ENCODE assay signal across 15 cellular contexts in the genomic region with DNA sequence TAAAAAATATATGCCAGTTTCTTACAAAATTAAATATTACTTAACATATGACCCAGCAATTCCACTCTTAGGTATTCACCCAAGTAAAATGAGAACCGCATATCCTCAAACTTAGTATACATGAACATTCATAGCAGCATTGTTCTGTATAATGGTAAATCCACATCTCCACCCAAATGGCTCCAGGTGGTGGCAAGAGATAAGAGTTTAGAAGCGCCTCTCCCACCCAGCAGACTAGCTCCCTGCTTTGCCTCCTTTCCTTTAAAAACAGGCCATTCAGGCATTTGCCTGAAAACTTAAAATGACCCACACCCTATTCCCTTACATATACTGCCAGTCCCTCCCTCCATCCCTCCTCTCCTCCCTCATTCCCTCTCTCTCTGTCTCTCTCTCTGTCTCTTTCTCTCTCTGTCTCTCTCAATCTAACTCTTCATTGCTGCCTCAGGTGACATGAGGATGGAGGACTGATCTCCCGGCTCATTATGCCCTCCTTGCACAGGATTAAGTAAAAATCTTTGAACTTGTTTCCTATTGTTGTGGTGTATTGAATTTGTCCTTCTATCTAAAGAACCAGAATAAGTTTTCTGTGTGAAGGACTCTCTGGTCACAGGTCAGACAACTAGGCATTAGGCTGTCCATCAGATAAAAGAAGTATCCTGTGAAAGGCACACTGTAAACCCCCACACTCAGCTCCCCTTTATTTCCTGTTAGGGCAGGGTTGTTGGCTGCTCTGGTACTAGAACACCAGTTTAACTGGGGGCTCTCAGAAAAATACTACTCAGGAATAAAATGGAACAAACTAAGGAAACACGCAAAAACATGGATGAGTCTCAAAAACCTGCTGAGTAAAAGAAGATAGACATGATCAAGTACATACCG. TPM values are rescaled to one million over a fixed set of nuclear protein-coding genes. Genes with fewer than 3 reads are reported as not detected.
DNase-seq lines count a peak whose midpoint lies in the region; ATAC-seq, FAIRE-seq and TF ChIP-seq lines count a peak whose summit lies in the region.
"Had no signal": no experiment of that assay in that cellular context is flagged by ENCODE, and none has a peak within 500 bp of the region (broad histone marks: within the 10 kb centered on the region; RNA-seq: fewer than 3 reads in every experiment).

No MANE protein-coding gene starts in this region.

- H3K27ac Mint-ChIP-seq in T-helper 17 cell: peak overlapping the region; percentile 60
- H3K27ac Mint-ChIP-seq in progenitor cell of endocrine pancreas: peak overlapping the region; percentile 31
- H3K27ac Mint-ChIP-seq in osteocyte (ENCODE audit: unreplicated experiment): no peak overlapping the region

- H4K20me1 ChIP-seq in K562 (replicated peaks; ENCODE audit: control insufficient read depth, insufficient read depth, low read length): no peaks in the 10 kb centered on the region
- H4K20me1 ChIP-seq: BLaER1 had no signal

- H2AFZ ChIP-seq in K562 (ENCODE audit: low read depth, low read length): peak overlapping the region; percentile 75

- H3K4me1 Mint-ChIP-seq in T-helper 17 cell (peaks cover 4% of the 10 kb centered on the region), progenitor cell of endocrine pancreas (ENCODE audit: low read depth) (peaks cover 13% of the 10 kb centered on the region), osteocyte (ENCODE audit: unreplicated experiment) (no peaks in the 10 kb centered on the region)
- H3K4me1 Mint-ChIP-seq: H9 had no signal

- POLR2A ChIA-PET in K562 (lab: Yijun Ruan, JAX): interaction anchor here (0.6 to 2.7 kb wide), 15 partner anchors 9 to 504 kb away, joined by 3 to 19 read pairs (median 3); partner anchors contain the start of genes ARFIP2, ILK, TAF10 and TIMM10B

- no peaks in the 10 kb centered on the region for H3K9me3 ChIP-seq in T-helper 17 cell (ENCODE audit: control insufficient read depth, low read length, poor library complexity, severe bottlenecking)
- H3K9me3 ChIP-seq in K562 (replicated peaks; ENCODE audit: control insufficient read depth, insufficient read depth, low read depth, low read length): no peaks in the 10 kb centered on the region
- H3K9me3 ChIP-seq: BLaER1 had no signal

- no peaks in the 10 kb centered on the region for H3K9me1 ChIP-seq in K562 (ENCODE audit: control insufficient read depth, insufficient read depth, low read length)

- H3K36me3 Mint-ChIP-seq in T-helper 17 cell (ENCODE audit: low read depth): no peaks in the 10 kb centered on the region
- H3K36me3 Mint-ChIP-seq in progenitor cell of endocrine pancreas (ENCODE audit: insufficient read depth): no peaks in the 10 kb centered on the region
- no peaks in the 10 kb centered on the region for H3K36me3 Mint-ChIP-seq in osteocyte (ENCODE audit: unreplicated experiment)

- 0 out of 6 replicates have a peak, but pooled peaks of 1 of the 3 experiments have one; percentile 16 for TF ChIP-seq CTCF in K562 (IDR thresholded peaks at IDR 0.05 in 2 of 3, conservative IDR thresholded peaks at IDR 0.05 in 1 of 3; ENCODE audit: insufficient read depth in 2 of 3, low read depth in 1 of 3, low read length in 3 of 3)
- no peak for TF ChIP-seq CTCF in progenitor cell of endocrine pancreas (IDR thresholded peaks at IDR 0.05; ENCODE audit: unreplicated experiment)
- TF ChIP-seq CTCF in omental fat pad (IDR thresholded peaks at IDR 0.05): no peak
- no peak for TF ChIP-seq CTCF in osteocyte (IDR thresholded peaks at IDR 0.05)

- peak overlapping the region; percentile 77 for H3K4me2 ChIP-seq in K562 (ENCODE audit: insufficient read depth, low read length)
- H3K4me2 ChIP-seq: BLaER1 had no signal

- CTCF ChIA-PET in K562 (lab: Yijun Ruan, JAX; ENCODE audit: low intra/inter-chr PET ratio): no interaction called here

- peak; percentile 96 for TF ChIP-seq EP300 in K562 (IDR thresholded peaks at IDR 0.05; ENCODE audit: low read length)

- H3K79me2 ChIP-seq in K562 (ENCODE audit: control insufficient read depth, insufficient read depth, low read length): no peaks in the 10 kb centered on the region

- ATAC-seq in T-helper 17 cell (no peak), K562 (peak; percentile 94), omental fat pad (ENCODE audit: low FRiP score) (no peak)

- H3K4me3 ChIP-seq in K562: no peak overlapping the region; the same call in 1 of the 2 replicates
- H3K4me3 ChIP-seq: BLaER1 had no signal

- H3K27me3 Mint-ChIP-seq in T-helper 17 cell (no peaks in the 10 kb centered on the region), progenitor cell of endocrine pancreas (no peaks in the 10 kb centered on the region), osteocyte (ENCODE audit: unreplicated experiment) (no peaks in the 10 kb centered on the region)

- DNase-seq in CMK (ENCODE audit: low read depth) (peak; percentile 25), T-helper 17 cell (no peak), K562 (ENCODE audit: extremely low read depth in 1 of 4, low spot score in 3 of 4) (peak; percentile 85 to 92 (median 90)), progenitor cell of endocrine pancreas (ENCODE audit: low spot score, unreplicated experiment) (no peak), omental fat pad (ENCODE audit: low spot score) (no peak), putamen (ENCODE audit: low spot score) (no peak), osteocyte (ENCODE audit: extremely low spot score, unreplicated experiment) (no peak)
- DNase-seq: 8988T, AML-193, Calu3, DMS 273 treated with DMSO at 0.1 percent for 48 hours, GOT3, H9 had no signal

- BruUV-seq in K562 (replicated peaks; lab: Mats Ljungman, UMichigan): no TSS peak

- H3K36me3 ChIP-seq in K562 (ENCODE audit: control insufficient read depth, insufficient read depth, low read length): no peaks in the 10 kb centered on the region

- 2% methylated on average over 5 of the region's 5 CpGs for WGBS in K562 (ENCODE audit: insufficient coverage, low coverage, missing lambda C conversion rate)

- TF ChIP-seq POLR2A in K562 (conservative IDR thresholded peaks at IDR 0.05): no peak; the same call in 1 of the 2 replicates

- no peaks in the 10 kb centered on the region for H3K27me3 ChIP-seq in K562 (ENCODE audit: control insufficient read depth in 2 of 2, insufficient read depth in 2 of 2, low read length in 2 of 2)
- H3K27me3 ChIP-seq: BLaER1 had no signal

- peaks cover 23% of the 10 kb centered on the region in 2 experiments for H3K4me1 ChIP-seq in K562 (replicated peaks in 1 of 2; ENCODE audit: control insufficient read depth in 2 of 2, insufficient read depth in 2 of 2, low read length in 2 of 2)
- H3K4me1 ChIP-seq: BLaER1 had no signal

- peak in 1 of 2 experiments; percentile 53; a peak in 2 of 4 replicates for TF ChIP-seq RAD21 in K562 (CRISPR knock-in tag; conservative IDR thresholded peaks at IDR 0.05 in 1 of 2, IDR thresholded peaks at IDR 0.05 in 1 of 2)

- H3K27ac ChIP-seq in K562 (ENCODE audit: extremely low read depth, low read depth, low read length): peak overlapping the region; percentile 87
- H3K27ac ChIP-seq: BLaER1 had no signal

- intact Hi-C loops in K562 (cut with micrococcal nuclease): loop anchor here (1.0 kb wide), 1 partner anchor 128 kb away; the partner anchor contains the start of gene MRPL17

- H3K4me3 Mint-ChIP-seq in T-helper 17 cell (no peak overlapping the region), progenitor cell of endocrine pancreas (ENCODE audit: low read depth) (no peak overlapping the region), osteocyte (ENCODE audit: unreplicated experiment) (no peak overlapping the region)
- H3K4me3 Mint-ChIP-seq: H9 had no signal

- H3K9ac ChIP-seq in K562 (ENCODE audit: insufficient read depth in 1 of 2, low read depth in 2 of 2, low read length in 2 of 2): peak overlapping the region in 1 of 2 experiments; percentile 63; a peak in 3 of 4 replicates
- H3K9ac ChIP-seq: BLaER1 had no signal

- FAIRE-seq in K562 (lab: Jason Lieb, UNC): peak; percentile 94
- FAIRE-seq: HTR-8/SVneo had no signal

- in situ Hi-C loops in K562 (cut with MboI): no loop called here

- no peaks in the 10 kb centered on the region for H3K9me3 Mint-ChIP-seq in progenitor cell of endocrine pancreas (ENCODE audit: low read depth)
- no peaks in the 10 kb centered on the region for H3K9me3 Mint-ChIP-seq in osteocyte (ENCODE audit: unreplicated experiment)
- H3K9me3 Mint-ChIP-seq: H9 had no signal

RNA-seq across cellular contexts. Expression of gene RRP8, which starts 48.3 kb away (rescaled TPM):
- 10 to 100 TPM; 18.5 to 26.7 TPM for total RNA-seq in T-helper 17 cell
- 45.2 and 53.8 TPM in 2 replicates for total RNA-seq in K562 (2011; cell fraction: chromatin; rRNA removed; ENCODE audit: low replicate concordance)
- 28.2 and 28.5 TPM in 2 replicates for total RNA-seq in K562 (2011; cell fraction: nucleolus; rRNA removed)
- total RNA-seq in K562 (2011; cell fraction: nucleoplasm; rRNA removed): 33.8 and 40.3 TPM in 2 replicates
- 27.9 and 47.5 TPM in 2 replicates for total RNA-seq in K562 (2014; rRNA removed)
- total RNA-seq in K562 (2014; rRNA removed; fragmentation: Illumina TruSeq; extraction: Trizol): 33.5 and 37.0 TPM in 2 replicates
- total RNA-seq in K562 (2015; rRNA removed; fragmentation: Illumina TruSeq; extraction: Trizol): 31.5 and 32.6 TPM in 2 replicates
- total RNA-seq in K562 (2021): 41.0 and 47.2 TPM in 2 replicates
- polyA plus RNA-seq in K562 (2011; rRNA removed): 28.1 and 29.8 TPM in 2 replicates
- 10.9 and 15.1 TPM in 2 replicates for polyA plus RNA-seq in K562 (2011; cell fraction: cytosol; rRNA removed)
- polyA plus RNA-seq in K562 (2011; cell fraction: nucleus; rRNA removed): 30.2 and 30.7 TPM in 2 replicates
- polyA plus RNA-seq in K562 (2012): 22.8 and 24.8 TPM in 2 replicates
- 34.6 and 47.3 TPM in 2 replicates for polyA plus RNA-seq in K562 (2014; fragmentation: Illumina TruSeq; extraction: Trizol)
- polyA plus RNA-seq in K562 (2014; fragmentation: Nextera tagmentation; extraction: Ambion mirVana): 10 to 100 TPM in 1 of 2 experiments, 1 to 10 TPM in 1; 5.7 to 11.4 TPM
- 26.1 and 33.4 TPM in 2 replicates for polyA plus RNA-seq in K562 (2014; rRNA removed)
- polyA minus RNA-seq in K562 (2011; rRNA and poly(A)+ RNA removed): 19.2 and 20.6 TPM in 2 replicates
- polyA minus RNA-seq in K562 (2011; cell fraction: cytosol; rRNA and poly(A)+ RNA removed): 8.9 and 17.8 TPM in 2 replicates
- 29.8 and 39.9 TPM in 2 replicates for polyA minus RNA-seq in K562 (2011; cell fraction: nucleus; rRNA and poly(A)+ RNA removed)
- total RNA-seq in progenitor cell of endocrine pancreas: 18.8 and 21.7 TPM in 2 replicates
- total RNA-seq in omental fat pad: 10 to 100 TPM; 16.9 to 30.4 (median 19.3) TPM
- 15.3 and 17.8 TPM in 2 replicates for total RNA-seq in osteocyte

RNA-seq across cellular contexts. Expression of gene ILK, which starts 48.5 kb away (rescaled TPM):
- total RNA-seq in T-helper 17 cell (10 to 100 TPM; 70.2 to 70.6 TPM), K562 (2014; rRNA removed) (43.3 and 54.7 TPM in 2 replicates), K562 (2014; rRNA removed; fragmentation: Illumina TruSeq; extraction: Trizol) (47.0 and 50.4 TPM in 2 replicates), K562 (2015; rRNA removed; fragmentation: Illumina TruSeq; extraction: Trizol) (57.3 and 59.0 TPM in 2 replicates), K562 (2021) (57.9 and 58.9 TPM in 2 replicates), progenitor cell of endocrine pancreas (127 and 133 TPM in 2 replicates), omental fat pad (100 to 1,000 TPM in 3 of 4 donors, 10 to 100 TPM in 1; 92.1 to 189 (median 118) TPM), osteocyte (192 and 209 TPM in 2 replicates)
- 143 and 177 TPM in 2 replicates for total RNA-seq in K562 (2011; cell fraction: chromatin; rRNA removed; ENCODE audit: low replicate concordance)
- total RNA-seq in K562 (2011; cell fraction: nucleolus; rRNA removed): 86.9 and 104 TPM in 2 replicates
- 98.0 and 109 TPM in 2 replicates for total RNA-seq in K562 (2011; cell fraction: nucleoplasm; rRNA removed)
- polyA plus RNA-seq in K562 (2011; rRNA removed) (95.9 and 108 TPM in 2 replicates), K562 (2014; fragmentation: Illumina TruSeq; extraction: Trizol) (83.6 and 86.9 TPM in 2 replicates), K562 (2014; fragmentation: Nextera tagmentation; extraction: Ambion mirVana) (10 to 100 TPM; 49.3 to 85.1 TPM), K562 (2014; rRNA removed) (54.5 and 57.3 TPM in 2 replicates)
- polyA plus RNA-seq in K562 (2011; cell fraction: cytosol; rRNA removed): 106 and 115 TPM in 2 replicates
- 190 and 247 TPM in 2 replicates for polyA plus RNA-seq in K562 (2011; cell fraction: nucleus; rRNA removed)
- 56.9 and 91.3 TPM in 2 replicates for polyA plus RNA-seq in K562 (2012)
- polyA minus RNA-seq in K562 (2011; rRNA and poly(A)+ RNA removed): 81.2 and 84.6 TPM in 2 replicates
- 31.6 and 38.1 TPM in 2 replicates for polyA minus RNA-seq in K562 (2011; cell fraction: cytosol; rRNA and poly(A)+ RNA removed)
- polyA minus RNA-seq in K562 (2011; cell fraction: nucleus; rRNA and poly(A)+ RNA removed): 49.8 and 82.9 TPM in 2 replicates

RNA-seq across cellular contexts. Expression of gene TAF10, which starts 56.9 kb away (rescaled TPM):
- 100 to 1,000 TPM; 124 to 132 TPM for total RNA-seq in T-helper 17 cell
- 41.3 and 76.7 TPM in 2 replicates for total RNA-seq in K562 (2011; cell fraction: chromatin; rRNA removed; ENCODE audit: low replicate concordance)
- total RNA-seq in K562 (2011; cell fraction: nucleolus; rRNA removed): 44.1 and 46.0 TPM in 2 replicates
- total RNA-seq in K562 (2011; cell fraction: nucleoplasm; rRNA removed): 51.3 and 101 TPM in 2 replicates
- total RNA-seq in K562 (2014; rRNA removed): 131 and 181 TPM in 2 replicates
- 78.6 and 96.2 TPM in 2 replicates for total RNA-seq in K562 (2014; rRNA removed; fragmentation: Illumina TruSeq; extraction: Trizol)
- 89.5 and 105 TPM in 2 replicates for total RNA-seq in K562 (2015; rRNA removed; fragmentation: Illumina TruSeq; extraction: Trizol)
- total RNA-seq in K562 (2021): 153 and 154 TPM in 2 replicates
- polyA plus RNA-seq in K562 (2011; rRNA removed): 166 and 197 TPM in 2 replicates
- 173 and 272 TPM in 2 replicates for polyA plus RNA-seq in K562 (2011; cell fraction: cytosol; rRNA removed)
- polyA plus RNA-seq in K562 (2011; cell fraction: nucleus; rRNA removed): 214 and 295 TPM in 2 replicates
- polyA plus RNA-seq in K562 (2012): 232 and 237 TPM in 2 replicates
- 120 and 148 TPM in 2 replicates for polyA plus RNA-seq in K562 (2014; fragmentation: Illumina TruSeq; extraction: Trizol)
- 10 to 100 TPM; 19.5 to 28.2 TPM for polyA plus RNA-seq in K562 (2014; fragmentation: Nextera tagmentation; extraction: Ambion mirVana)
- polyA plus RNA-seq in K562 (2014; rRNA removed): 121 and 186 TPM in 2 replicates
- polyA minus RNA-seq in K562 (2011; rRNA and poly(A)+ RNA removed): 36.3 and 56.6 TPM in 2 replicates
- polyA minus RNA-seq in K562 (2011; cell fraction: cytosol; rRNA and poly(A)+ RNA removed): 49.1 and 55.1 TPM in 2 replicates
- polyA minus RNA-seq in K562 (2011; cell fraction: nucleus; rRNA and poly(A)+ RNA removed): 25.6 and 30.0 TPM in 2 replicates
- 148 and 160 TPM in 2 replicates for total RNA-seq in progenitor cell of endocrine pancreas
- 10 to 100 TPM; 31.9 to 52.6 (median 37.1) TPM for total RNA-seq in omental fat pad
- total RNA-seq in osteocyte: 93.4 and 100 TPM in 2 replicates

RNA-seq across cellular contexts. Expression of gene DNHD1, which starts 58.0 kb away (rescaled TPM):
- total RNA-seq in T-helper 17 cell (10 to 100 TPM; 27.5 to 39.9 TPM), K562 (2014; rRNA removed) (3.0 and 3.8 TPM in 2 replicates), K562 (2014; rRNA removed; fragmentation: Illumina TruSeq; extraction: Trizol) (3.6 and 4.1 TPM in 2 replicates), K562 (2015; rRNA removed; fragmentation: Illumina TruSeq; extraction: Trizol) (3.6 TPM in 2 replicates), K562 (2021) (6.5 and 7.4 TPM in 2 replicates), progenitor cell of endocrine pancreas (7.0 and 7.7 TPM in 2 replicates), omental fat pad (10 to 100 TPM; 11.7 to 20.5 (median 16.6) TPM), osteocyte (6.6 and 8.7 TPM in 2 replicates)
- 197 and 241 TPM in 2 replicates for total RNA-seq in K562 (2011; cell fraction: chromatin; rRNA removed; ENCODE audit: low replicate concordance)
- 92.7 and 107 TPM in 2 replicates for total RNA-seq in K562 (2011; cell fraction: nucleolus; rRNA removed)
- total RNA-seq in K562 (2011; cell fraction: nucleoplasm; rRNA removed): 141 and 183 TPM in 2 replicates
- polyA plus RNA-seq in K562 (2011; rRNA removed) (9.7 and 16.7 TPM in 2 replicates), K562 (2014; fragmentation: Illumina TruSeq; extraction: Trizol) (4.8 TPM in 2 replicates), K562 (2014; fragmentation: Nextera tagmentation; extraction: Ambion mirVana) (1 to 10 TPM in 1 of 2 experiments, under 1 TPM in 1; 0.82 to 2.0 TPM), K562 (2014; rRNA removed) (7.1 and 8.4 TPM in 2 replicates)
- 4.1 and 6.9 TPM in 2 replicates for polyA plus RNA-seq in K562 (2011; cell fraction: cytosol; rRNA removed)
- polyA plus RNA-seq in K562 (2011; cell fraction: nucleus; rRNA removed): 123 and 140 TPM in 2 replicates
- polyA plus RNA-seq in K562 (2012): 5.2 and 22.4 TPM in 2 replicates
- polyA minus RNA-seq in K562 (2011; rRNA and poly(A)+ RNA removed): 24.5 and 30.4 TPM in 2 replicates
- 7.0 and 8.5 TPM in 2 replicates for polyA minus RNA-seq in K562 (2011; cell fraction: cytosol; rRNA and poly(A)+ RNA removed)
- polyA minus RNA-seq in K562 (2011; cell fraction: nucleus; rRNA and poly(A)+ RNA removed): 26.4 and 49.9 TPM in 2 replicates

Comparison
In these comparisons a context has a peak if more than half of its experiments do, and no peak if none do; other contexts are left out.
1. DNase-seq: peak in CMK (single experiment) and K562 (4 of 4); none in T-helper 17 cell (0 of 3), progenitor cell of endocrine pancreas (single experiment), omental fat pad (single experiment), putamen (single experiment) and osteocyte (single experiment).